10 cellular contexts compared by ENCODE assay signal in the genomic region with DNA sequence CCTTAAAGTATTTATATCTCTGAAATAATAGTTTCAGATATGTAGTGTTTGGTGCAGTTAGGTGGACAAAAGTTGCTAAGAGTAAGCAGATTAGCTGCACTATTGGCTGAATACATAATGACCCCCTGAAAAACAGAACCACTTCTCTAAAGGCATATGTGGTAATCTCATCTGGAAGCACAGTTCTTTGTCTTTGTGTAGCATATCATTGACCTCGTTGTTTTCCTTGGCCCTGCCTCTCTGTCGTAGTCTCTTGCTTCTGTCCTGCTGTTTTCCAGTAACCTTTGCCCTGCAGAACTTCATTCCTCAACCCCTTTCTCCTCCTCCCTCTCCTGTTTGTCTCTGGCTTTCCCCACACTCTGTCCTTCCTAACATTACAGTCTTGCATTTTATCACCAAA. TPM values are rescaled to one million over a fixed set of nuclear protein-coding genes. Genes with fewer than 3 reads are reported as not detected.
DNase-seq lines count a peak whose midpoint lies in the region; ATAC-seq, FAIRE-seq and TF ChIP-seq lines count a peak whose summit lies in the region.
"Had no signal": no experiment of that assay in that cellular context is flagged by ENCODE, and none has a peak within 500 bp of the region (broad histone marks: within the 10 kb centered on the region; RNA-seq: fewer than 3 reads in every experiment).

No MANE protein-coding gene starts in this region.

- H3F3A ChIP-seq in PC-9 (ENCODE audit: insufficient read depth, low read depth), result no peaks in the 10 kb centered on the region

- H3K27me3 ChIP-seq in PC-9 (ENCODE audit: insufficient read depth, low read depth) (no peaks in the 10 kb centered on the region), SJCRH30 (no peaks in the 10 kb centered on the region)
- H3K27me3 ChIP-seq: foreskin keratinocyte had no signal

- POLR2A ChIA-PET in PC-9 (lab: Charles Lee; ENCODE audit: unreplicated experiment), result no interaction called here

- BruUV-seq in PC-9 (replicated peaks; lab: Mats Ljungman, UMichigan), result no TSS peak

- 0 out of 2 replicates have a peak overlapping the region, but pooled peaks have one; percentile 7 for H3K4me2 ChIP-seq in PC-9

- no peak for TF ChIP-seq CTCF in PC-9 (conservative IDR thresholded peaks at IDR 0.05)

- no peak overlapping the region for H2AFZ ChIP-seq in PC-9

- H3K4me1 ChIP-seq in PC-9 (replicated peaks; ENCODE audit: insufficient read depth) (peaks cover 7% of the 10 kb centered on the region; the same call in 1 of the 2 replicates), SJCRH30 (no peaks in the 10 kb centered on the region)
- H3K4me1 ChIP-seq: foreskin keratinocyte had no signal

- intact Hi-C loops in PC-9 (cut with micrococcal nuclease; ENCODE audit: unreplicated experiment), result no loop called here

- ATAC-seq in HG02588 (IDR thresholded peaks at IDR 0.05; ENCODE audit: unreplicated experiment) (peak; percentile 41), left lobe of liver (peak; percentile 88), GM21528 (IDR thresholded peaks at IDR 0.05; ENCODE audit: low FRiP score, unreplicated experiment) (no peak), HG03159 (IDR thresholded peaks at IDR 0.05; ENCODE audit: unreplicated experiment) (no peak)
- ATAC-seq: foreskin keratinocyte, K562 had no signal

- CTCF ChIA-PET in PC-9 (lab: Charles Lee), result no interaction called here

- H3K27ac ChIP-seq in PC-9 (no peak overlapping the region), SJCRH30 (no peak overlapping the region)
- H3K27ac ChIP-seq: foreskin keratinocyte had no signal

- no peaks in the 10 kb centered on the region for H3K36me3 ChIP-seq in PC-9 (ENCODE audit: low read depth)
- no peaks in the 10 kb centered on the region for H3K36me3 ChIP-seq in SJCRH30

- DNase-seq in EH (ENCODE audit: low read depth) (peak; percentile 37), PC-9 (peak in 1 of 2 experiments; percentile 35), left lobe of liver (ENCODE audit: low spot score) (peak; percentile 54), GM19239 (ENCODE audit: insufficient read length, low spot score) (no peak), SJCRH30 (no peak)
- DNase-seq: foreskin keratinocyte had no signal

- FAIRE-seq in GM19239 (lab: Jason Lieb, UNC), result no peak
- FAIRE-seq: K562 had no signal

- H3K4me3 ChIP-seq in PC-9 (no peak overlapping the region), SJCRH30 (no peak overlapping the region)
- H3K4me3 ChIP-seq: K562 had no signal

- no peaks in the 10 kb centered on the region for H4K20me1 ChIP-seq in PC-9 (ENCODE audit: insufficient read depth)

- H3K9me2 ChIP-seq in PC-9 (ENCODE audit: insufficient read depth), result no peaks in the 10 kb centered on the region

- H3K9me3 ChIP-seq in PC-9 (ENCODE audit: insufficient read depth, low read depth), result no peaks in the 10 kb centered on the region
- H3K9me3 ChIP-seq in SJCRH30 (replicated peaks), result no peaks in the 10 kb centered on the region

- no peaks in the 10 kb centered on the region for H3K79me2 ChIP-seq in PC-9 (ENCODE audit: low read depth)

RNA-seq across cellular contexts. Expression of a gene that starts 41.4 kb away (rescaled TPM):
- total RNA-seq in PC-9 (2021) (6.8 and 10.9 TPM in 2 replicates), left lobe of liver (8.5 TPM)
- 4.5 and 5.5 TPM in 2 replicates for total RNA-seq in SJCRH30 (2014; rRNA removed; shearing (Covaris generic))

Comparison
In these comparisons a context has a peak if more than half of its experiments do, and no peak if none do; other contexts are left out.
1. DNase-seq: peak in EH (single experiment) and left lobe of liver (single experiment); none in GM19239 (single experiment) and SJCRH30 (0 of 2).
2. ATAC-seq: peak in HG02588 (single experiment) and left lobe of liver (single experiment); none in GM21528 (single experiment) and HG03159 (single experiment).